In the genomic region with DNA sequence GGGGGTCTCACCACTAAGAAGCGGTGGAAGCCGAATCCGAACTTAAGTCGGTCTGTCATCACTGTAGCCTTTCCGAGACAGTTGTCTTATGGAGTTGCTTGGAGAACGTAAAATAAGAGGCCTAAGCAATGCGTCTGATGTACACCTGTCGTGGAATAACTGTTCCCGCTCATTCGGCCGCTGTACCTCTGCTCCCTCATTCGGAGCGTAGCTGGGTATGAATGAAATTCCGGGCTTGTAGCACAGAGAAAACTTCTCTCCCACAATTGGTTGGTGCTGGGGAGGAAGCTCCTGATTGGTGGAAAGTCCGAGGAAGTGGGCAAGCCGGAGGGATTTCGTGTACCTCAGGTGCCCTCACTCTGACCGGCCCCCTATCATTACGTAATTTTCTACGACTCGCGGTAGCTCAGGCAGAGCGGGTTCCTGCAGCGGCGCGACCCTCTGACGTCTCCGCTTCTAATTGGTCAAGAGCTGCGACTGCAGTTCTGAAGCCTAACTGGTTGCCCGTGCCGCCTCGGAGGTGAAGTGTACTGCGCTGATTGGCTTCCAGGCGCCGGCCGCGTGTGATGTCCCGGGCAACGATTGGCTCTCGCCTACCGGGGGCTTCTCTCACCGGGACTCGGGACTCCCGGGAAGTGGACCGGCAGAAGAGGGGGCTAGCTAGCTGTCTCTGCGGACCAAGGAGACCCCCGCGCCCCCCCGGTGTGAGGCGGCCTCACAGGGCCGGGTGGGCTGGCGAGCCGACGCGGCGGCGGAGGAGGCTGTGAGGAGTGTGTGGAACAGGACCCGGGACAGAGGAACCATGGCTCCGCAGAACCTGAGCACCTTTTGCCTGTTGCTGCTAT, we compare ENCODE assay signal across 8 cellular contexts. TPM values are rescaled to one million over a fixed set of nuclear protein-coding genes. Genes with fewer than 3 reads are reported as not detected.
A peak's percentile ranks its signal among the peaks of the same experiment; 100 is the strongest.
DNase-seq lines count a peak whose midpoint lies in the region; ATAC-seq, FAIRE-seq and TF ChIP-seq lines count a peak whose summit lies in the region.

A gene (plus strand): TSS at position 625 of the 845 bp plus-strand sequence. CDS start 178 bp downstream, at position 803.

- ATAC-seq in GM19438 (IDR thresholded peaks at IDR 0.05; ENCODE audit: low read depth, unreplicated experiment): peak; percentile 84
- peak; percentile 75 for ATAC-seq in HG03575 (IDR thresholded peaks at IDR 0.05; ENCODE audit: extremely low read depth, insufficient number of reproducible peaks, low FRiP score, unreplicated experiment)
- peak; percentile 89 for ATAC-seq in HepG2

- no peaks in the 10 kb centered on the region for H3K27me3 Mint-ChIP-seq in activated CD4-positive, alpha-beta memory T cell treated with anti-CD3 and anti-CD28 coated beads for 36 hours

- peaks cover 24% of the 10 kb centered on the region for H3K36me3 Mint-ChIP-seq in activated CD4-positive, alpha-beta memory T cell treated with anti-CD3 and anti-CD28 coated beads for 36 hours

- in situ Hi-C loops in HepG2 (cut with HindIII; ENCODE audit: extremely low pct_ligation_motif_present, low pct_unique_long_range_greater_than_20kb): no loop called here

- intact Hi-C loops in activated CD4-positive, alpha-beta memory T cell treated with anti-CD3 and anti-CD28 coated beads for 36 hours (cut with micrococcal nuclease): loop anchor here (1.0 to 5.0 kb wide), 5 partner anchors 20 to 983 kb away; a partner anchor contains a TSS
- intact Hi-C loops in HepG2 (cut with micrococcal nuclease; ENCODE audit: unreplicated experiment): loop anchor here (2.0 kb wide), 1 partner anchor 42 kb away; a partner anchor contains a TSS

- peak; percentile 100 for FAIRE-seq in HepG2 (lab: Jason Lieb, UNC)

- peak within 1 kb of the TSS; percentile 94 for H3K9ac ChIP-seq in HepG2 (ENCODE audit: insufficient read depth, low read depth, low read length)

- peaks cover 3 to 28% of the 10 kb centered on the region in 2 experiments for H3K36me3 ChIP-seq in HepG2 (replicated peaks in 1 of 2; ENCODE audit: control insufficient read depth in 1 of 2, insufficient read depth in 2 of 2, low read length in 2 of 2)

- H3K9me3 ChIP-seq in HepG2 (ENCODE audit: low read length): no peaks in the 10 kb centered on the region

- peaks cover 49% of the 10 kb centered on the region for H3K4me1 Mint-ChIP-seq in activated CD4-positive, alpha-beta memory T cell treated with anti-CD3 and anti-CD28 coated beads for 36 hours (ENCODE audit: low read depth)

- peak; percentile 87 to 98 for TF ChIP-seq POLR2A in HepG2 (IDR thresholded peaks at IDR 0.05; ENCODE audit: insufficient read depth in 1 of 2, low read depth in 2 of 2, low read length in 2 of 2)

- peak within 1 kb of the TSS; percentile 100 for H3K4me2 ChIP-seq in HepG2 (ENCODE audit: low read depth, low read length)

- no peaks in the 10 kb centered on the region; a peak in 1 of 5 replicates for H3K27me3 ChIP-seq in HepG2 (ENCODE audit: control insufficient read depth in 1 of 2, insufficient read depth in 2 of 2, low read length in 2 of 2)

- WGBS in HepG2 (ENCODE audit: low lambda C conversion rate): 1% methylated on average over 34 of the region's 59 CpGs

- TF ChIP-seq EP300 in HepG2 (IDR thresholded peaks at IDR 0.05; ENCODE audit: low read depth in 2 of 2, low read length in 2 of 2): peak; percentile 23 to 70; a peak in 2 of 4 replicates
- no peak for TF ChIP-seq EP300 in HepG2 (CRISPR knock-in tag; IDR thresholded peaks at IDR 0.05; ENCODE audit: borderline replicate concordance)

- peaks cover 61% of the 10 kb centered on the region for H3K4me1 ChIP-seq in HepG2 (ENCODE audit: insufficient read depth, low read length)

- peak within 1 kb of the TSS; percentile 95 for H3K4me3 Mint-ChIP-seq in activated CD4-positive, alpha-beta memory T cell treated with anti-CD3 and anti-CD28 coated beads for 36 hours

- peak within 1 kb of the TSS; percentile 86 to 100 (median 93) for H3K4me3 ChIP-seq in HepG2 (replicated peaks in 1 of 3; ENCODE audit: insufficient read depth in 1 of 3, low read depth in 2 of 3, low read length in 3 of 3)

- no TSS peak for BruUV-seq in HepG2 (replicated peaks; lab: Mats Ljungman, UMichigan)

- H3K27ac Mint-ChIP-seq in activated CD4-positive, alpha-beta memory T cell treated with anti-CD3 and anti-CD28 coated beads for 36 hours: peak within 1 kb of the TSS; percentile 91

- H2AFZ ChIP-seq in HepG2 (ENCODE audit: low read length): no peak within 1 kb of the TSS

- CTCF ChIA-PET in activated CD4-positive, alpha-beta memory T cell treated with anti-CD3 and anti-CD28 coated beads for 36 hours (lab: Charles Lee): interaction anchor here (0.8 to 9.2 kb wide), 13 partner anchors 11 to 632 kb away, joined by 3 to 85 read pairs (median 4); a partner anchor contains a TSS
- CTCF ChIA-PET in HepG2 (lab: Yijun Ruan, JAX; ENCODE audit: low intra/inter-chr PET ratio, low total read pairs): no interaction called here

- no peaks in the 10 kb centered on the region for H4K20me1 ChIP-seq in HepG2 (ENCODE audit: insufficient read depth, low read length)

- peak; percentile 56 for TF ChIP-seq RAD21 in HepG2 (CRISPR knock-in tag; IDR thresholded peaks at IDR 0.05)

- H3K9me3 Mint-ChIP-seq in activated CD4-positive, alpha-beta memory T cell treated with anti-CD3 and anti-CD28 coated beads for 36 hours: no peaks in the 10 kb centered on the region

- H3K27ac ChIP-seq in HepG2 (ENCODE audit: extremely low read length, insufficient read depth, low read length): peak within 1 kb of the TSS; percentile 86

- peak; percentile 37; the same call in 1 of the 2 replicates for TF ChIP-seq CTCF in HepG2 (CRISPR knock-in tag; IDR thresholded peaks at IDR 0.05)

- H3K79me2 ChIP-seq in HepG2 (ENCODE audit: insufficient read depth, low read length): peaks cover 55% of the 10 kb centered on the region

- POLR2A ChIA-PET in activated CD4-positive, alpha-beta memory T cell treated with anti-CD3 and anti-CD28 coated beads for 36 hours (lab: Charles Lee): interaction anchor here (0.6 to 3.8 kb wide), 23 partner anchors 10 to 643 kb away, joined by 3 to 49 read pairs (median 5); a partner anchor contains a TSS
- POLR2A ChIA-PET in HepG2 (lab: Yijun Ruan, JAX): interaction anchor here (0.6 to 6.5 kb wide), 23 partner anchors 9 to 633 kb away, joined by 3 to 111 read pairs (median 4); a partner anchor contains a TSS

- peak; percentile 99 for DNase-seq in CD1c-positive myeloid dendritic cell (ENCODE audit: extremely low spot score)
- peak; percentile 99 for DNase-seq in NCI-H82 treated with DMSO at 0.1 percent for 48 hours (lab: John Stamatoyannopoulos, UW; ENCODE audit: unreplicated experiment)
- peak; percentile 100 for DNase-seq in activated CD4-positive, alpha-beta memory T cell treated with anti-CD3 and anti-CD28 coated beads for 36 hours
- DNase-seq in dermis microvascular lymphatic vessel endothelial cell (ENCODE audit: low read depth in 2 of 2): peak; percentile 100
- DNase-seq in HepG2 (ENCODE audit: low spot score): peak; percentile 99
- DNase-seq in stimulated activated CD4-positive, alpha-beta T cell treated with anti-CD3 and anti-CD28 coated beads, Interleukin-4, amount 100 ng/mL, for 1 hour: peak; percentile 97

TF ChIP-seq in HepG2, 621 proteins besides CTCF, POLR2A, EP300 and RAD21 (continues in another document):
- no peak for TF ChIP-seq BCL6 (CRISPR knock-in tag; IDR thresholded peaks at IDR 0.05)
- TF ChIP-seq, protein P1, sequence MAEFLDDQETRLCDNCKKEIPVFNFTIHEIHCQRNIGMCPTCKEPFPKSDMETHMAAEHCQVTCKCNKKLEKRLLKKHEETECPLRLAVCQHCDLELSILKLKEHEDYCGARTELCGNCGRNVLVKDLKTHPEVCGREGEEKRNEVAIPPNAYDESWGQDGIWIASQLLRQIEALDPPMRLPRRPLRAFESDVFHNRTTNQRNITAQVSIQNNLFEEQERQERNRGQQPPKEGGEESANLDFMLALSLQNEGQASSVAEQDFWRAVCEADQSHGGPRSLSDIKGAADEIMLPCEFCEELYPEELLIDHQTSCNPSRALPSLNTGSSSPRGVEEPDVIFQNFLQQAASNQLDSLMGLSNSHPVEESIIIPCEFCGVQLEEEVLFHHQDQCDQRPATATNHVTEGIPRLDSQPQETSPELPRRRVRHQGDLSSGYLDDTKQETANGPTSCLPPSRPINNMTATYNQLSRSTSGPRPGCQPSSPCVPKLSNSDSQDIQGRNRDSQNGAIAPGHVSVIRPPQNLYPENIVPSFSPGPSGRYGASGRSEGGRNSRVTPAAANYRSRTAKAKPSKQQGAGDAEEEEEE (CRISPR knock-in tag; IDR thresholded peaks at IDR 0.05; ENCODE audit: borderline replicate concordance): no peak

RNA-seq across cellular contexts. Expression of the gene that starts here (rescaled TPM):
- 10 to 100 TPM; 36.9 to 39.5 TPM for total RNA-seq in activated CD4-positive, alpha-beta memory T cell treated with anti-CD3 and anti-CD28 coated beads for 36 hours
- total RNA-seq in dermis microvascular lymphatic vessel endothelial cell: 38.3 and 38.9 TPM in 2 replicates
- 62.5 and 132 TPM in 2 replicates for total RNA-seq in HepG2 (2016; rRNA removed; fragmentation: Illumina TruSeq; extraction: Trizol)
- 16.0 and 17.0 TPM in 2 replicates for total RNA-seq in HepG2 (2016; cell fraction: cytosol; rRNA removed; fragmentation: Illumina TruSeq; extraction: Trizol; ENCODE audit: low read depth)
- 62.4 and 136 TPM in 2 replicates for total RNA-seq in HepG2 (2016; cell fraction: insoluble cytoplasmic fraction; rRNA removed; fragmentation: Illumina TruSeq; extraction: Trizol)
- total RNA-seq in HepG2 (2016; cell fraction: membrane; rRNA removed; fragmentation: Illumina TruSeq; extraction: Trizol): 36.7 and 36.8 TPM in 2 replicates
- total RNA-seq in HepG2 (2016; cell fraction: nucleus; rRNA removed; fragmentation: Illumina TruSeq; extraction: Trizol): 128 and 148 TPM in 2 replicates
- 33.1 and 41.0 TPM in 2 replicates for polyA plus RNA-seq in HepG2 (2011; rRNA removed)
- polyA plus RNA-seq in HepG2 (2011; cell fraction: cytosol; rRNA removed): 21.9 and 29.6 TPM in 2 replicates
- 28.9 and 34.3 TPM in 2 replicates for polyA plus RNA-seq in HepG2 (2011; cell fraction: nucleus; rRNA removed)
- 54.2 and 72.4 TPM in 2 replicates for polyA plus RNA-seq in HepG2 (2012)
- 20.0 and 22.7 TPM in 2 replicates for polyA plus RNA-seq in HepG2 (2016; cell fraction: cytosol; fragmentation: Illumina TruSeq; extraction: Trizol; ENCODE audit: low read depth)
- polyA plus RNA-seq in HepG2 (2016; cell fraction: insoluble cytoplasmic fraction; fragmentation: Illumina TruSeq; extraction: Trizol; ENCODE audit: low read depth): 73.0 and 88.8 TPM in 2 replicates
- 31.8 and 33.0 TPM in 2 replicates for polyA plus RNA-seq in HepG2 (2016; cell fraction: membrane; fragmentation: Illumina TruSeq; extraction: Trizol; ENCODE audit: low read depth)
- 235 and 255 TPM in 2 replicates for polyA plus RNA-seq in HepG2 (2016; cell fraction: nucleus; fragmentation: Illumina TruSeq; extraction: Trizol; ENCODE audit: insufficient read depth, low read depth)
- 9.2 and 16.4 TPM in 2 replicates for polyA minus RNA-seq in HepG2 (2011; rRNA and poly(A)+ RNA removed; ENCODE audit: low replicate concordance)
- 17.8 and 20.4 TPM in 2 replicates for polyA minus RNA-seq in HepG2 (2011; cell fraction: cytosol; rRNA and poly(A)+ RNA removed)
- 68.4 and 76.3 TPM in 2 replicates for polyA minus RNA-seq in HepG2 (2011; cell fraction: nucleus; rRNA and poly(A)+ RNA removed)

Comparison
In these comparisons a context has a peak if more than half of its experiments do, and no peak if none do; other contexts are left out.
1. Peak in every context shown above with its lines: DNase-seq, ATAC-seq, H3K4me3 ChIP-seq and H3K27ac ChIP-seq.